Comparison of ENCODE assay signal across 8 cellular contexts in the genomic region with DNA sequence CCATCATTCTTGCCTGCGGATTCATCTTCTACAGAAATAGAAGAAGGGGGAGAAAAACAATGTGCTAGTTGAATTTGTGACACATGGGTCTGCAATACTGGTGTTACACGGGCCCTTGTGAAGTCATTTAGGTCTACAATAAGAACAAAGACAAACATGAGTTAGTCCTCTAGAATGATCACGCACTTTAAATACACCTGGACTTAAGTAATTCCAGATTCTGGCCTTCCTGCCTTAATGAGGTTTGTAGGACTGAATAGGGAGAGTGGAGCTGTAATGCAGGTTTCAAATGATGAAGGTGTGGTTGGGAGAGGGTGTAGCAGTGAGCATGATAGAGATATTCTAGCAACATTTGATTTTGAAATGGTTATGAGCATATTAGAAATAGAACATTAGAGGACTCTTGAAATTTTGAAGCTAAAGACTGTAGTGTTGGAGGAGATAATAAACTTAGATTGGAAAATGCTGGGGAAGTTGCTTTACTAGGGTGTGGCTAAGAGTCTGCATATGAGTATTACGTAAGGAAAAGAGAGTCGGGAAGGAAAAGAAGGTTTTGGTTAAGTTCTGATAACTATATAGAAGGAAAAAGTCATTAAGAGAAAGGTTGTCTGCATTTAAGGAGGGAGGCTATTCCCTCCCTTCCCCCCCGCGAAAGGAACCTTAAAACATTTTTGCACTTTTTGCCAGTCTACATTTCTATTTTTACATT. TPM values are rescaled to one million over a fixed set of nuclear protein-coding genes. Genes with fewer than 3 reads are reported as not detected.
DNase-seq lines count a peak whose midpoint lies in the region; ATAC-seq, FAIRE-seq and TF ChIP-seq lines count a peak whose summit lies in the region.

No MANE protein-coding gene starts in this region.

- no peaks in the 10 kb centered on the region for H3K9me3 Mint-ChIP-seq in natural killer cell

- H3K4me3 Mint-ChIP-seq in natural killer cell = peak overlapping the region; percentile 96

- peak overlapping the region; percentile 97 for H3K27ac Mint-ChIP-seq in natural killer cell

- H3K36me3 Mint-ChIP-seq in natural killer cell = no peaks in the 10 kb centered on the region

- H3K27ac ChIP-seq in cingulate gyrus (ENCODE audit: low read depth, low read length) = peak overlapping the region; percentile 85

- intact Hi-C loops in natural killer cell (cut with micrococcal nuclease) = no loop called here

- peak; percentile 42 for DNase-seq in NOMO-1 treated with DMSO at 0.1 percent for 48 hours (lab: John Stamatoyannopoulos, UW; ENCODE audit: unreplicated experiment)
- DNase-seq in natural killer cell = no peak
- no peak for DNase-seq in activated CD4-positive, CD25-positive, alpha-beta regulatory T cell treated with anti-CD3 and anti-CD28 coated beads, Interleukin-2, amount 50 U/mL, for 72 hours
- DNase-seq in D721Med (ENCODE audit: insufficient read length, low spot score) = no peak

- TF ChIP-seq CTCF in GM12875 (IDR thresholded peaks at IDR 0.05; ENCODE audit: borderline replicate concordance, insufficient read depth, low read depth, low read length) (no peak), natural killer cell (IDR thresholded peaks at IDR 0.05) (no peak), D721Med (IDR thresholded peaks at IDR 0.05; ENCODE audit: insufficient read depth, missing control alignments) (no peak)

- ATAC-seq in natural killer cell = no peak
- no peak for ATAC-seq in HG03135 (IDR thresholded peaks at IDR 0.05; ENCODE audit: unreplicated experiment)
- no peak for ATAC-seq in GM21529 (IDR thresholded peaks at IDR 0.05; ENCODE audit: unreplicated experiment)

- H3K27me3 Mint-ChIP-seq in natural killer cell (ENCODE audit: low read depth in 2 of 2) = no peaks in the 10 kb centered on the region

- H3K4me3 ChIP-seq in GM12875 (ENCODE audit: low read depth, low read length) = peak overlapping the region; percentile 76

- no peak for FAIRE-seq in D721Med (lab: Jason Lieb, UNC)

- H3K4me1 Mint-ChIP-seq in natural killer cell = peaks cover 53 to 63% of the 10 kb centered on the region in 2 donors

RNA-seq across cellular contexts. Expression of a gene that starts 0.6 kb away (rescaled TPM):
- total RNA-seq in natural killer cell = 100 to 1,000 TPM; 102 to 124 (median 108) TPM

RNA-seq across cellular contexts. Expression of a gene that starts 0.9 kb away (rescaled TPM):
- total RNA-seq in natural killer cell = 100 to 1,000 TPM in 1 of 3 donors, 10 to 100 TPM in 2; 91.1 to 106 (median 94.9) TPM

RNA-seq across cellular contexts. Expression of a gene that starts 55.9 kb away (rescaled TPM):
- 100 to 1,000 TPM; 121 to 142 (median 133) TPM for total RNA-seq in natural killer cell
